8 cellular contexts compared by ENCODE assay signal in genomic region chr9:32571969-32572899, GRCh38.
DNase-seq lines count a peak whose midpoint lies in the region; ATAC-seq and TF ChIP-seq lines count a peak whose summit lies in the region.

No MANE protein-coding gene starts in this region.

- no peak for TF ChIP-seq POLR2A in erythroblast (IDR thresholded peaks at IDR 0.05; ENCODE audit: low read length)

- ATAC-seq in GM19397 (IDR thresholded peaks at IDR 0.05; ENCODE audit: unreplicated experiment), result peak; percentile 83
- peak; percentile 85 for ATAC-seq in HG03558 (IDR thresholded peaks at IDR 0.05; ENCODE audit: extremely low read depth, unreplicated experiment)

- H3K4me3 ChIP-seq in muscle layer of duodenum (ENCODE audit: low read depth in 1 of 2, low read length in 2 of 2), result peak overlapping the region; percentile 97 to 99

- H3K36me3 ChIP-seq in muscle layer of duodenum (ENCODE audit: control insufficient read depth in 1 of 2, insufficient read depth in 2 of 2, low read length in 2 of 2), result peaks cover 0 to 11% of the 10 kb centered on the region in 2 donors

- DNase-seq in COLO829 (ENCODE audit: low spot score) (peak; percentile 84), NOMO-1 treated with dmso at 0.1 percent for 144 hours (lab: John Stamatoyannopoulos, UW; ENCODE audit: unreplicated experiment) (peak; percentile 37), activated T-cell treated with anti-CD3 and anti-CD28 coated beads for 24 hours (ENCODE audit: low read depth) (peak; percentile 72), erythroblast (lab: John Stamatoyannopoulos, UW) (peak; percentile 91 to 92)
- DNase-seq in stimulated activated naive CD4-positive, alpha-beta T cell treated with Interleukin-2 at 50 U/mL for 16 hours (lab: John Stamatoyannopoulos, UW), result peak; percentile 73

- H3K27me3 ChIP-seq in muscle layer of duodenum (ENCODE audit: low read depth, low read length), result no peaks in the 10 kb centered on the region

- H3K27ac ChIP-seq in muscle layer of duodenum (ENCODE audit: low read length), result peak overlapping the region; percentile 91

- peaks cover 7 to 22% of the 10 kb centered on the region in 2 donors for H3K4me1 ChIP-seq in muscle layer of duodenum (ENCODE audit: control insufficient read depth in 1 of 2, insufficient read depth in 2 of 2, low read length in 2 of 2)

- H3K9me3 ChIP-seq in muscle layer of duodenum (ENCODE audit: control insufficient read depth in 1 of 2, low read length in 2 of 2), result no peaks in the 10 kb centered on the region

Comparison
In these comparisons a context has a peak if more than half of its experiments do, and no peak if none do; other contexts are left out.
1. Peak in every context shown above with its lines: DNase-seq, ATAC-seq, H3K4me3 ChIP-seq and H3K27ac ChIP-seq.
2. DNase-seq: peak in every context shown above with its lines; median percentile 92 in erythroblast; 84 in COLO829; 73 in stimulated activated naive CD4-positive, alpha-beta T cell treated with Interleukin-2 at 50 U/mL for 16 hours; 72 in activated T-cell treated with anti-CD3 and anti-CD28 coated beads for 24 hours; 37 in NOMO-1 treated with dmso at 0.1 percent for 144 hours.